Comparison of ENCODE assay signal across 14 cellular contexts in the genomic region with DNA sequence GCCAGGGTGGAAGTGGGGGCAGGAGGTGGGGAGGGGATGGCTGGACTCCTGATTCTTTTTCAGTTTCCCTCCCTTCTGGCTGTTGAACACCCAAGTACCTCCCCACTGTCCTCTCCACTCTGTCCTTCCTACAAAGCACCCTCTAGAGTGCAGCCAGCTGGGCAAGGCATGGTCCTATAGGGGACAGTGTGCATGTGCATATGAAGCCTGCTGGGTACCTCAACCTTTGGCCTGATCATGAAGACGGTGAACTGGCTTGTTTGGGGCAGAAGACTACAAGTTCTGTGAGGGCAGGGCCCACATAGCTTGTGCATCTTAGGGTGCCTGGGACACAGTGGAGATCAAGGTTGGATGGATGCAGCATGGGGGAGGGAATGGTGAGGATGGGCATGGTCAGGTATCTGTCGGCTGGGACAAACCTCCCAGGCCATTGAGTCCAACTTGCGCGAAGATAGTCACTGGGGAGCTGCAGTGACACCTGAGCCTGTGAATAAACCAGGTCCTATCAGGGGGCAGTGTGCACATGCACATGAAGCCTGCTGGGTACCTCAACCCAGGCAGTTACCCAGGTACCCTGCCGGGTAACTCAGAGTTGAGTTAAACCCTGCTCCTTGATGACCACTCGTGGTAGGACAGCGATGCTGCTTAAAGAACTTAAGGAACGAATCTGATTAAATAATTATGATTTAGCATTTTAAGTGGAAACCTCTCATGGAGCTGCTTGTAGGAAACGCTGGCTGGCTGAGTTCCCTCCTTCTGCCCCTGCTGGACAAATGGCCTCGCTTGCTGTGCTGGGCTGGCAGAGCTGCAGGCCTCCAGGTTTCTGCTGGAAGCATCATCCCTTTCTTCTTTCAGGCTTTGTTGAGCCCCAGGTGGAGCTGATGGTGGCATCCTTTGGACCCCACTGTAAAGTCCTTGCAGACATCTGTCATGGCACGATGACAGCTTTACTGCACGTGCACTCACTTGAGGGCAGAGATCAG.
A peak's percentile ranks its signal among the peaks of the same experiment; 100 is the strongest.
DNase-seq lines count a peak whose midpoint lies in the region; ATAC-seq and TF ChIP-seq lines count a peak whose summit lies in the region.
"Had no signal": no experiment of that assay in that cellular context is flagged by ENCODE, and none has a peak within 500 bp of the region (broad histone marks: within the 10 kb centered on the region; RNA-seq: fewer than 3 reads in every experiment).

No MANE protein-coding gene starts in this region.

- H3K27ac ChIP-seq in heart left ventricle, result no peak overlapping the region

- no peak overlapping the region for H3K4me3 ChIP-seq in H7 (ENCODE audit: insufficient read depth, low read depth, low read length)
- H3K4me3 ChIP-seq in heart left ventricle, result no peak overlapping the region
- H3K4me3 ChIP-seq: transverse colon had no signal

- H3K9me3 ChIP-seq in heart left ventricle, result no peaks in the 10 kb centered on the region
- H3K9me3 ChIP-seq: transverse colon had no signal

- H3K4me1 Mint-ChIP-seq in activated naive CD8-positive, alpha-beta T cell treated with anti-CD3 and anti-CD28 coated beads, Interleukin-2, amount 10 ng/mL, durations not matched to agents 7 days and 5 days, result peaks cover 7% of the 10 kb centered on the region
- peaks cover 47% of the 10 kb centered on the region for H3K4me1 Mint-ChIP-seq in stimulated activated memory B cell treated with anti-CD40 and anti-IgM and Interleukin-4, amounts not matched to agents 10 μg/mL and 1 μg/mL and 100 μg/mL, for 72 hours
- H3K4me1 Mint-ChIP-seq in nephron progenitor cell, result peaks cover 18% of the 10 kb centered on the region
- H3K4me1 Mint-ChIP-seq: nephron had no signal

- TF ChIP-seq POLR2A in heart left ventricle (IDR thresholded peaks at IDR 0.05), result no peak

- H3K4me1 ChIP-seq in heart left ventricle, result peaks cover 0 to 33% (median 14%) of the 10 kb centered on the region in 12 donors

- no peak overlapping the region for H3K4me3 Mint-ChIP-seq in activated naive CD8-positive, alpha-beta T cell treated with anti-CD3 and anti-CD28 coated beads, Interleukin-2, amount 10 ng/mL, durations not matched to agents 7 days and 5 days
- no peak overlapping the region for H3K4me3 Mint-ChIP-seq in stimulated activated memory B cell treated with anti-CD40 and anti-IgM and Interleukin-4, amounts not matched to agents 10 μg/mL and 1 μg/mL and 100 μg/mL, for 72 hours
- no peak overlapping the region for H3K4me3 Mint-ChIP-seq in nephron progenitor cell
- H3K4me3 Mint-ChIP-seq: activated CD4-positive, alpha-beta memory T cell treated with anti-CD3 and anti-CD28 coated beads, Interleukin-2, amount 10 ng/mL, durations not matched to agents 7 days and 5 days; nephron had no signal

- intact Hi-C loops in heart left ventricle (cut with DNase I), result no loop called here

- DNase-seq in H7 (peak; percentile 60), heart left ventricle (no peak), nephron progenitor cell (no peak), midbrain (lab: John Stamatoyannopoulos, UW) (no peak)
- DNase-seq in activated naive CD8-positive, alpha-beta T cell treated with anti-CD3 and anti-CD28 coated beads, Interleukin-2, amount 10 ng/mL, durations not matched to agents 7 days and 5 days, result no peak
- DNase-seq: activated CD4-positive, alpha-beta memory T cell treated with anti-CD3 and anti-CD28 coated beads, Interleukin-2, amount 10 ng/mL, durations not matched to agents 7 days and 5 days; activated naive CD4-positive, alpha-beta T cell treated with anti-CD3 and anti-CD28 coated beads, Interleukin-2, amount 50 U/mL, for 16 hours; kidney glomerular epithelial cell; NCI-H1105; small intestine; transverse colon had no signal

- peak overlapping the region; percentile 21 for H3K27ac Mint-ChIP-seq in activated naive CD8-positive, alpha-beta T cell treated with anti-CD3 and anti-CD28 coated beads, Interleukin-2, amount 10 ng/mL, durations not matched to agents 7 days and 5 days
- H3K27ac Mint-ChIP-seq in stimulated activated memory B cell treated with anti-CD40 and anti-IgM and Interleukin-4, amounts not matched to agents 10 μg/mL and 1 μg/mL and 100 μg/mL, for 72 hours, result peak overlapping the region; percentile 86
- H3K27ac Mint-ChIP-seq in nephron progenitor cell, result no peak overlapping the region
- H3K27ac Mint-ChIP-seq: activated CD4-positive, alpha-beta memory T cell treated with anti-CD3 and anti-CD28 coated beads, Interleukin-2, amount 10 ng/mL, durations not matched to agents 7 days and 5 days; nephron had no signal

- TF ChIP-seq CTCF in heart left ventricle (IDR thresholded peaks at IDR 0.05), result no peak
- no peak for TF ChIP-seq CTCF in nephron progenitor cell (IDR thresholded peaks at IDR 0.05)

- POLR2A ChIA-PET in activated naive CD8-positive, alpha-beta T cell treated with anti-CD3 and anti-CD28 coated beads, Interleukin-2, amount 10 ng/mL, durations not matched to agents 7 days and 5 days (lab: Charles Lee), result interaction anchor here (1.5 kb wide), 1 partner anchor 23 kb away, joined by 7 read pairs; no protein-coding TSS in a partner anchor

- H3K36me3 Mint-ChIP-seq in activated naive CD8-positive, alpha-beta T cell treated with anti-CD3 and anti-CD28 coated beads, Interleukin-2, amount 10 ng/mL, durations not matched to agents 7 days and 5 days, result peaks cover 17% of the 10 kb centered on the region
- H3K36me3 Mint-ChIP-seq in stimulated activated memory B cell treated with anti-CD40 and anti-IgM and Interleukin-4, amounts not matched to agents 10 μg/mL and 1 μg/mL and 100 μg/mL, for 72 hours, result peaks cover 25% of the 10 kb centered on the region
- H3K36me3 Mint-ChIP-seq in nephron progenitor cell (ENCODE audit: low read depth), result peaks cover 35% of the 10 kb centered on the region

- H3K27me3 ChIP-seq in H7 (ENCODE audit: control insufficient read depth, insufficient read depth, low read length) (no peaks in the 10 kb centered on the region), heart left ventricle (peaks cover 0 to 31% (median 0%) of the 10 kb centered on the region in 9 donors)
- H3K27me3 ChIP-seq: transverse colon had no signal

- H3K27me3 Mint-ChIP-seq in activated naive CD8-positive, alpha-beta T cell treated with anti-CD3 and anti-CD28 coated beads, Interleukin-2, amount 10 ng/mL, durations not matched to agents 7 days and 5 days, result no peaks in the 10 kb centered on the region
- H3K27me3 Mint-ChIP-seq in stimulated activated memory B cell treated with anti-CD40 and anti-IgM and Interleukin-4, amounts not matched to agents 10 μg/mL and 1 μg/mL and 100 μg/mL, for 72 hours, result no peaks in the 10 kb centered on the region
- no peaks in the 10 kb centered on the region for H3K27me3 Mint-ChIP-seq in nephron progenitor cell (ENCODE audit: low read depth, poor library complexity)
- H3K27me3 Mint-ChIP-seq: activated CD4-positive, alpha-beta memory T cell treated with anti-CD3 and anti-CD28 coated beads, Interleukin-2, amount 10 ng/mL, durations not matched to agents 7 days and 5 days had no signal

- ATAC-seq in activated naive CD8-positive, alpha-beta T cell treated with anti-CD3 and anti-CD28 coated beads, Interleukin-2, amount 10 ng/mL, durations not matched to agents 7 days and 5 days (ENCODE audit: low read depth), result no peak
- ATAC-seq in heart left ventricle (peak in 3 of 4 donors; percentile 10 to 25 (median 15)), GM18520 (IDR thresholded peaks at IDR 0.05; ENCODE audit: unreplicated experiment) (no peak)
- ATAC-seq in stimulated activated memory B cell treated with anti-CD40 and anti-IgM and Interleukin-4, amounts not matched to agents 10 μg/mL and 1 μg/mL and 100 μg/mL, for 72 hours, result no peak

- no peaks in the 10 kb centered on the region for H3K9me3 Mint-ChIP-seq in activated naive CD8-positive, alpha-beta T cell treated with anti-CD3 and anti-CD28 coated beads, Interleukin-2, amount 10 ng/mL, durations not matched to agents 7 days and 5 days
- H3K9me3 Mint-ChIP-seq in stimulated activated memory B cell treated with anti-CD40 and anti-IgM and Interleukin-4, amounts not matched to agents 10 μg/mL and 1 μg/mL and 100 μg/mL, for 72 hours, result no peaks in the 10 kb centered on the region
- H3K9me3 Mint-ChIP-seq in nephron progenitor cell, result no peaks in the 10 kb centered on the region
- H3K9me3 Mint-ChIP-seq: activated CD4-positive, alpha-beta memory T cell treated with anti-CD3 and anti-CD28 coated beads, Interleukin-2, amount 10 ng/mL, durations not matched to agents 7 days and 5 days; nephron had no signal

- H3K36me3 ChIP-seq in H7 (replicated peaks; ENCODE audit: control insufficient read depth, insufficient read depth, low read length) (peaks cover 6% of the 10 kb centered on the region), heart left ventricle (peaks cover 0 to 17% (median 13%) of the 10 kb centered on the region in 9 donors)

- 94 to 95% (median 94%) methylated on average over 12 of the region's 12 CpGs for WGBS in heart left ventricle, 4 donors

Comparison
In these comparisons a context has a peak if more than half of its experiments do, and no peak if none do; other contexts are left out.
1. ATAC-seq: peak in heart left ventricle (3 of 4); none in activated naive CD8-positive, alpha-beta T cell treated with anti-CD3 and anti-CD28 coated beads, Interleukin-2, amount 10 ng/mL, durations not matched to agents 7 days and 5 days (single experiment), stimulated activated memory B cell treated with anti-CD40 and anti-IgM and Interleukin-4, amounts not matched to agents 10 μg/mL and 1 μg/mL and 100 μg/mL, for 72 hours (single experiment) and GM18520 (single experiment).